In genomic region chr4:173257732-173258717, GRCh38 we compare ENCODE assay signal across 8 cellular contexts.
DNase-seq lines count a peak whose midpoint lies in the region; ATAC-seq and TF ChIP-seq lines count a peak whose summit lies in the region.

No MANE protein-coding gene starts in this region.

- H3K27me3 Mint-ChIP-seq in activated naive CD8-positive, alpha-beta T cell treated with anti-CD3 and anti-CD28 coated beads, Interleukin-2, amount 50 U/mL, for 24 hours, result no peaks in the 10 kb centered on the region

- H3K4me1 Mint-ChIP-seq in activated naive CD8-positive, alpha-beta T cell treated with anti-CD3 and anti-CD28 coated beads, Interleukin-2, amount 50 U/mL, for 24 hours, result peaks cover 14% of the 10 kb centered on the region

- peak; percentile 83 for TF ChIP-seq CTCF in GM10248 (IDR thresholded peaks at IDR 0.05; ENCODE audit: control extremely low read depth, extremely low read depth, low read depth, missing control alignments)

- no peaks in the 10 kb centered on the region for H3K36me3 Mint-ChIP-seq in activated naive CD8-positive, alpha-beta T cell treated with anti-CD3 and anti-CD28 coated beads, Interleukin-2, amount 50 U/mL, for 24 hours (ENCODE audit: low read depth)

- peak; percentile 44 for DNase-seq in GM10248 (ENCODE audit: extremely low spot score)
- DNase-seq in LHCN-M2 (ENCODE audit: low read depth), result peak; percentile 73
- DNase-seq in SKM-1 treated with dmso at 0.1 percent for 144 hours (lab: John Stamatoyannopoulos, UW; ENCODE audit: unreplicated experiment), result peak; percentile 7
- peak; percentile 51 for DNase-seq in activated naive CD8-positive, alpha-beta T cell treated with anti-CD3 and anti-CD28 coated beads, Interleukin-2, amount 50 U/mL, for 24 hours
- peak; percentile 62 for DNase-seq in left cardiac atrium
- peak; percentile 68 for DNase-seq in sciatic nerve (ENCODE audit: low spot score)
- no peak for DNase-seq in GM19238 (ENCODE audit: insufficient read length, low spot score)

- no peaks in the 10 kb centered on the region for H3K9me3 Mint-ChIP-seq in activated naive CD8-positive, alpha-beta T cell treated with anti-CD3 and anti-CD28 coated beads, Interleukin-2, amount 50 U/mL, for 24 hours

- peak; percentile 92 for ATAC-seq in GM21825 (IDR thresholded peaks at IDR 0.05; ENCODE audit: unreplicated experiment)
- peak; percentile 96 for ATAC-seq in activated naive CD8-positive, alpha-beta T cell treated with anti-CD3 and anti-CD28 coated beads, Interleukin-2, amount 50 U/mL, for 24 hours
- ATAC-seq in left cardiac atrium, result peak; percentile 96 to 97
- peak; percentile 92 for ATAC-seq in sciatic nerve

- POLR2A ChIA-PET in GM10248 (lab: Yijun Ruan, JAX), result no interaction called here

- CTCF ChIA-PET in GM10248 (lab: Yijun Ruan, JAX), result interaction anchor here (0.6 to 7.1 kb wide), 61 partner anchors 7 to 366 kb away, joined by 3 to 160 read pairs (median 5); partner anchors contain the start of gene GALNT7

- H3K27ac Mint-ChIP-seq in activated naive CD8-positive, alpha-beta T cell treated with anti-CD3 and anti-CD28 coated beads, Interleukin-2, amount 50 U/mL, for 24 hours, result no peak overlapping the region

- intact Hi-C loops in left cardiac atrium (cut with DNase I), result loop anchor here (2.0 to 10.0 kb wide), 4 partner anchors 83 to 246 kb away; no protein-coding TSS in a partner anchor
- intact Hi-C loops in sciatic nerve (cut with DNase I), result loop anchor here (5.0 kb wide), 1 partner anchor 241 kb away; no protein-coding TSS in a partner anchor

- H3K4me3 Mint-ChIP-seq in activated naive CD8-positive, alpha-beta T cell treated with anti-CD3 and anti-CD28 coated beads, Interleukin-2, amount 50 U/mL, for 24 hours, result no peak overlapping the region
